In the genomic region with DNA sequence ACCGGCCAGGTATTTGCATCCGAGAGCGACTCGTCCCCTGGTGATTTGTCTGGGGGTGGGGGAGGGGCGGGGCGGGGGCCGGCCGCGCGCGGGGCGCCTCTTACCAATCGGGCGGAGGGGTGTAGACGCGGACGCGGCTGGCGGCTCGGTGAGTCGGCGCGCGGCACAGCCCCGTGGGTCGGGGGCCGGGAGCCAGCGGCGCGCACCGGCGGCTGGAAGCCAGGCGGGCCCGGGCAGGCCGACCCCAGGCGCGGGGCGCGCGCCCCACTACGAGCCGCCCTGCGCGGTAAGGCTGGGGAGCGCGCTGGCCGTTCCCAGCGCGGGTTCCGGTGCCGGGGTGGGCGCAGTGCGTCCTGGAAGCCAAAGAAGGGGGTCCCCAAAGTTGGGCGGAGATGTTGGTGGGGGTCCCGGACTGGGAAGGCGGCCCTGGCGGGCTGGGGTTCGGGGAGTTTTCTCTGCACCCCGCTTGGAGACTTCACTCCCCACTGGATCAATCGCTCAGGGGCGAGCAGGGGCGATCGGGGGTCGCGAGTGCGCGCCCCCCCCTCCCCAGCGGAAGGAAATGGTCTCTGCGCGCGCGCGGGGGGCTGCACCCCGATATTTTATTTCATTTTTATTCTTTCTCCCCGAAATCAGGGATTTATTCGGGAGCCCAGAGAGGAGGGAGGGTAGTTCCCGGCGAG, we compare ENCODE assay signal across 8 cellular contexts. TPM values are rescaled to one million over a fixed set of nuclear protein-coding genes. Genes with fewer than 3 reads are reported as not detected.
DNase-seq lines count a peak whose midpoint lies in the region; ATAC-seq, FAIRE-seq and TF ChIP-seq lines count a peak whose summit lies in the region.

A gene with protein sequence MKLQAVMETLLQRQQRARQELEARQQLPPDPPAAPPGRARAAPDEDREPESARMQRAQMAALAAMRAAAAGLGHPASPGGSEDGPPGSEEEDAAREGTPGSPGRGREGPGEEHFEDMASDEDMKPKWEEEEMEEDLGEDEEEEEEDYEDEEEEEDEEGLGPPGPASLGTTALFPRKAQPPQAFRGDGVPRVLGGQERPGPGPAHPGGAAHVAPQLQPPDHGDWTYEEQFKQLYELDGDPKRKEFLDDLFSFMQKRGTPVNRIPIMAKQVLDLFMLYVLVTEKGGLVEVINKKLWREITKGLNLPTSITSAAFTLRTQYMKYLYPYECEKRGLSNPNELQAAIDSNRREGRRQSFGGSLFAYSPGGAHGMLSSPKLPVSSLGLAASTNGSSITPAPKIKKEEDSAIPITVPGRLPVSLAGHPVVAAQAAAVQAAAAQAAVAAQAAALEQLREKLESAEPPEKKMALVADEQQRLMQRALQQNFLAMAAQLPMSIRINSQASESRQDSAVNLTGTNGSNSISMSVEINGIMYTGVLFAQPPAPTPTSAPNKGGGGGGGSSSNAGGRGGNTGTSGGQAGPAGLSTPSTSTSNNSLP (plus strand): TSS at position 124 of the 683 bp plus-strand sequence. CDS start 3,494 bp downstream, outside the sequence.

- no peak for FAIRE-seq in HepG2 (lab: Jason Lieb, UNC)

- H3K4me1 Mint-ChIP-seq in central memory CD8-positive, alpha-beta T cell, result peaks cover 5% of the 10 kb centered on the region

- H3K4me3 Mint-ChIP-seq in central memory CD8-positive, alpha-beta T cell, result peak within 1 kb of the TSS; percentile 80

- TF ChIP-seq EP300 in HepG2 (IDR thresholded peaks at IDR 0.05; ENCODE audit: low read depth in 2 of 2, low read length in 2 of 2) (no peak), HepG2 (CRISPR knock-in tag; IDR thresholded peaks at IDR 0.05; ENCODE audit: borderline replicate concordance) (no peak)

- H3K36me3 Mint-ChIP-seq in central memory CD8-positive, alpha-beta T cell (ENCODE audit: insufficient read depth), result peaks cover 4% of the 10 kb centered on the region

- DNase-seq in GM06990 (ENCODE audit: extremely low read depth, insufficient read length) (no peak), NCI-H526 treated with DMSO at 0.1 percent for 48 hours (lab: John Stamatoyannopoulos, UW) (peak; percentile 36), HepG2 (ENCODE audit: low spot score) (no peak)
- no peak for DNase-seq in central memory CD8-positive, alpha-beta T cell (ENCODE audit: low spot score in 2 of 2)
- no peak for DNase-seq in activated CD8-positive, alpha-beta memory T cell treated with anti-CD3 and anti-CD28 coated beads for 24 hours

- H3K9me3 ChIP-seq in HepG2 (ENCODE audit: low read length), result no peaks in the 10 kb centered on the region

- BruUV-seq in HepG2 (replicated peaks; lab: Mats Ljungman, UMichigan), result TSS peak; percentile 85

- no peaks in the 10 kb centered on the region for H3K27me3 Mint-ChIP-seq in central memory CD8-positive, alpha-beta T cell

- peak in 1 of 2 experiments; percentile 52; a peak in 3 of 4 replicates for TF ChIP-seq POLR2A in HepG2 (IDR thresholded peaks at IDR 0.05; ENCODE audit: insufficient read depth in 1 of 2, low read depth in 2 of 2, low read length in 2 of 2)

- peaks cover 14% of the 10 kb centered on the region for H3K36me3 ChIP-seq in GM06990 (ENCODE audit: control insufficient read depth, insufficient read depth, low read length)
- peaks cover 6 to 21% of the 10 kb centered on the region in 2 experiments; a peak in 4 of 5 replicates for H3K36me3 ChIP-seq in HepG2 (replicated peaks in 1 of 2; ENCODE audit: control insufficient read depth in 1 of 2, insufficient read depth in 2 of 2, low read length in 2 of 2)

- H3K79me2 ChIP-seq in HepG2 (ENCODE audit: insufficient read depth, low read length), result peaks cover 53% of the 10 kb centered on the region

- peak within 1 kb of the TSS; percentile 98 for H3K9ac ChIP-seq in HepG2 (ENCODE audit: insufficient read depth, low read depth, low read length)

- TF ChIP-seq CTCF in GM06990 (IDR thresholded peaks at IDR 0.05; ENCODE audit: insufficient read depth, low read length, poor library complexity, severe bottlenecking), result no peak
- no peak for TF ChIP-seq CTCF in HepG2 (CRISPR knock-in tag; IDR thresholded peaks at IDR 0.05)

- no peaks in the 10 kb centered on the region for H3K27me3 ChIP-seq in GM06990 (replicated peaks; ENCODE audit: control insufficient read depth, insufficient read depth, low read length)
- no peaks in the 10 kb centered on the region for H3K27me3 ChIP-seq in HepG2 (ENCODE audit: control insufficient read depth in 1 of 2, insufficient read depth in 2 of 2, low read length in 2 of 2)

- no peak within 1 kb of the TSS for H2AFZ ChIP-seq in HepG2 (ENCODE audit: low read length)

- H3K4me3 ChIP-seq in GM06990 (replicated peaks; ENCODE audit: low read depth, low read length) (peak within 1 kb of the TSS; percentile 74), HepG2 (replicated peaks in 1 of 3; ENCODE audit: insufficient read depth in 1 of 3, low read depth in 2 of 3, low read length in 3 of 3) (peak within 1 kb of the TSS; percentile 88 to 98 (median 96))

- POLR2A ChIA-PET in HepG2 (lab: Yijun Ruan, JAX), result interaction anchor here (1.3 to 3.7 kb wide), 6 partner anchors 10 to 58 kb away, joined by 3 to 42 read pairs (median 10); a partner anchor contains a TSS

- in situ Hi-C loops in HepG2 (cut with HindIII; ENCODE audit: extremely low pct_ligation_motif_present, low pct_unique_long_range_greater_than_20kb), result loop anchor here (5.0 kb wide), 1 partner anchor 36 kb away; no protein-coding TSS in a partner anchor

- H3K9me3 Mint-ChIP-seq in central memory CD8-positive, alpha-beta T cell, result no peaks in the 10 kb centered on the region

- 0% methylated on average over 10 of the region's 78 CpGs for WGBS in HepG2 (ENCODE audit: low lambda C conversion rate)

- H4K20me1 ChIP-seq in HepG2 (ENCODE audit: insufficient read depth, low read length), result peaks cover 10% of the 10 kb centered on the region; the same call in 1 of the 2 replicates

- peak within 1 kb of the TSS; percentile 85 for H3K4me2 ChIP-seq in HepG2 (ENCODE audit: low read depth, low read length)

- intact Hi-C loops in HepG2 (cut with micrococcal nuclease; ENCODE audit: unreplicated experiment), result loop anchor here (10.0 kb wide), 1 partner anchor 261 kb away; a partner anchor contains a TSS

- peak within 1 kb of the TSS; percentile 92 for H3K27ac ChIP-seq in HepG2 (ENCODE audit: extremely low read length, insufficient read depth, low read length)
- peak within 1 kb of the TSS; percentile 9 for H3K27ac ChIP-seq in temporal lobe (ENCODE audit: low read depth, low read length)

- CTCF ChIA-PET in HepG2 (lab: Yijun Ruan, JAX; ENCODE audit: low intra/inter-chr PET ratio, low total read pairs), result interaction anchor here (3.5 kb wide), 1 partner anchor 57 kb away, joined by 14 read pairs; a partner anchor contains a TSS

- H3K4me1 ChIP-seq in HepG2 (ENCODE audit: insufficient read depth, low read length), result peaks cover 48% of the 10 kb centered on the region

- ATAC-seq in GM21529 (IDR thresholded peaks at IDR 0.05; ENCODE audit: unreplicated experiment) (peak; percentile 24), HepG2 (peak; percentile 15), GM18861 (IDR thresholded peaks at IDR 0.05; ENCODE audit: unreplicated experiment) (no peak)
- peak; percentile 11 for ATAC-seq in central memory CD8-positive, alpha-beta T cell (replicated peaks; ENCODE audit: extremely low read depth, poor library complexity, severe bottlenecking)

- TF ChIP-seq RAD21 in HepG2 (CRISPR knock-in tag; IDR thresholded peaks at IDR 0.05), result no peak; the same call in 1 of the 2 replicates

- peak within 1 kb of the TSS; percentile 59 for H3K27ac Mint-ChIP-seq in central memory CD8-positive, alpha-beta T cell (ENCODE audit: low read depth)

TF ChIP-seq in HepG2, 621 proteins besides CTCF, POLR2A, EP300 and RAD21 (continues in another document):
- TF ChIP-seq, protein P1, sequence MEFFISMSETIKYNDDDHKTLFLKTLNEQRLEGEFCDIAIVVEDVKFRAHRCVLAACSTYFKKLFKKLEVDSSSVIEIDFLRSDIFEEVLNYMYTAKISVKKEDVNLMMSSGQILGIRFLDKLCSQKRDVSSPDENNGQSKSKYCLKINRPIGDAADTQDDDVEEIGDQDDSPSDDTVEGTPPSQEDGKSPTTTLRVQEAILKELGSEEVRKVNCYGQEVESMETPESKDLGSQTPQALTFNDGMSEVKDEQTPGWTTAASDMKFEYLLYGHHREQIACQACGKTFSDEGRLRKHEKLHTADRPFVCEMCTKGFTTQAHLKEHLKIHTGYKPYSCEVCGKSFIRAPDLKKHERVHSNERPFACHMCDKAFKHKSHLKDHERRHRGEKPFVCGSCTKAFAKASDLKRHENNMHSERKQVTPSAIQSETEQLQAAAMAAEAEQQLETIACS (CRISPR knock-in tag; IDR thresholded peaks at IDR 0.05), result peak; percentile 55

RNA-seq across cellular contexts. Expression of the gene that starts here (rescaled TPM):
- total RNA-seq in HepG2 (2016; rRNA removed; fragmentation: Illumina TruSeq; extraction: Trizol) (53.8 and 71.3 TPM in 2 replicates), temporal lobe (1.5 TPM)
- total RNA-seq in HepG2 (2016; cell fraction: cytosol; rRNA removed; fragmentation: Illumina TruSeq; extraction: Trizol; ENCODE audit: low read depth), result 26.5 and 31.5 TPM in 2 replicates
- 41.5 and 68.9 TPM in 2 replicates for total RNA-seq in HepG2 (2016; cell fraction: insoluble cytoplasmic fraction; rRNA removed; fragmentation: Illumina TruSeq; extraction: Trizol)
- 56.8 and 62.2 TPM in 2 replicates for total RNA-seq in HepG2 (2016; cell fraction: membrane; rRNA removed; fragmentation: Illumina TruSeq; extraction: Trizol)
- 35.6 and 47.1 TPM in 2 replicates for total RNA-seq in HepG2 (2016; cell fraction: nucleus; rRNA removed; fragmentation: Illumina TruSeq; extraction: Trizol)
- polyA plus RNA-seq in HepG2 (2011; rRNA removed), result 77.9 and 102 TPM in 2 replicates
- 44.7 and 68.0 TPM in 2 replicates for polyA plus RNA-seq in HepG2 (2011; cell fraction: cytosol; rRNA removed)
- polyA plus RNA-seq in HepG2 (2011; cell fraction: nucleus; rRNA removed), result 150 and 160 TPM in 2 replicates
- polyA plus RNA-seq in HepG2 (2012), result 78.6 and 99.3 TPM in 2 replicates
- polyA plus RNA-seq in HepG2 (2016; cell fraction: cytosol; fragmentation: Illumina TruSeq; extraction: Trizol; ENCODE audit: low read depth), result 31.0 and 31.3 TPM in 2 replicates
- 58.1 and 70.4 TPM in 2 replicates for polyA plus RNA-seq in HepG2 (2016; cell fraction: insoluble cytoplasmic fraction; fragmentation: Illumina TruSeq; extraction: Trizol; ENCODE audit: low read depth)
- polyA plus RNA-seq in HepG2 (2016; cell fraction: membrane; fragmentation: Illumina TruSeq; extraction: Trizol; ENCODE audit: low read depth), result 47.1 and 58.2 TPM in 2 replicates
- 76.0 and 89.6 TPM in 2 replicates for polyA plus RNA-seq in HepG2 (2016; cell fraction: nucleus; fragmentation: Illumina TruSeq; extraction: Trizol; ENCODE audit: insufficient read depth, low read depth)
- polyA minus RNA-seq in HepG2 (2011; rRNA and poly(A)+ RNA removed; ENCODE audit: low replicate concordance), result 15.5 and 299 TPM in 2 replicates
- polyA minus RNA-seq in HepG2 (2011; cell fraction: cytosol; rRNA and poly(A)+ RNA removed), result 163 and 199 TPM in 2 replicates
- polyA minus RNA-seq in HepG2 (2011; cell fraction: nucleus; rRNA and poly(A)+ RNA removed), result 48.5 and 77.1 TPM in 2 replicates

Comparison
In these comparisons a context has a peak if more than half of its experiments do, and no peak if none do; other contexts are left out.
1. RNA of the gene that starts here (total RNA-seq): 26.5 to 71.3 TPM in HepG2; 1.5 TPM in temporal lobe (single experiment); every median in the first group is over 10 times any median in the second.